ENCODE assay signal across 8 cellular contexts in the genomic region with DNA sequence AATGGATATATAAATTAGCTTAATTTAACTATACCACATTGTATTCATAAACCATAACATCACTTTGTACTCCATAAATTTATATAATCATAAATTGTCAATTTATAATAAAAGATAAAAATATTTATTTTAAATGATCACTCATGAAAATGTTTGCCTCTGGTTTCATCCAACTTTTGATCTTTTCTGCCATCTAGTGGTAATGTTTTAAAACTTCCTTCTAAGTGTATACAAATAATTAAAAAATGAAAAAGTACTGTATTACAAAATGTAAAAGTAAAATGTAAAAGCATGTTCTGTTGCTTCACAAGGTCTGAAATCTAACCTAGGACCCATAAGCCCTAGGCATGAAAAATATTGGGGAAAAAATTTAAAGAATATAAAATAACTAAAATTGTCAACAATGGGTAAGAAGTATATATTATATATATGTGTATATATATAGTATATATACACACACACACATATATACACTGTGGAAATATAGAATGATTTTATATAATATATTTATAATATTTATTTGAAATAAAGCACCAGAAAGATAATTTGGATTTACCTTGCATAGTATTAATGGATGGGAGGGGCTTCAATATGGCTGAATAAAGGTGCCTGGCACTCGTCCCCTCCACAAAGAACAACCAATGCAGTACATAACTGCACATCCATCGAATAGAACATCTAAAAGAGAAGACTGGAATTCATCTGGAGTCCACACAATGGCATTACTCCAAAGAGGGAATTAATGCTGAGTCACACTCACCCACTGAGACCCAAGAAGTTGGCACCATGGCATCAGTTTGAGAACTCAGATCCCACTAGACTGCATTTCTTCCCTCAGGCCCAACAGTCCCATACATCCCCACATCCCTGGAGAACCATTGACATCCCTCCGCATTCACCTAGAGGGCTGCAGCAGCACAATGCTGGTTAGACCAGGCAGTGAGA. TPM values are rescaled to one million over a fixed set of nuclear protein-coding genes. Genes with fewer than 3 reads are reported as not detected.
A peak's percentile ranks its signal among the peaks of the same experiment; 100 is the strongest.
DNase-seq lines count a peak whose midpoint lies in the region; ATAC-seq, FAIRE-seq and TF ChIP-seq lines count a peak whose summit lies in the region.

No MANE protein-coding gene starts in this region.

- no peak for TF ChIP-seq EP300 in HepG2 (IDR thresholded peaks at IDR 0.05; ENCODE audit: low read depth in 2 of 2, low read length in 2 of 2)
- no peak for TF ChIP-seq EP300 in HepG2 (CRISPR knock-in tag; IDR thresholded peaks at IDR 0.05; ENCODE audit: borderline replicate concordance)

- in situ Hi-C loops in HepG2 (cut with HindIII; ENCODE audit: extremely low pct_ligation_motif_present, low pct_unique_long_range_greater_than_20kb): loop anchor here (5.0 to 10.0 kb wide), 2 partner anchors 77 to 319 kb away; no protein-coding TSS in a partner anchor

- CTCF ChIA-PET in HepG2 (lab: Yijun Ruan, JAX; ENCODE audit: low intra/inter-chr PET ratio, low total read pairs): interaction anchor here (1.3 to 2.4 kb wide), 2 partner anchors 77 to 327 kb away, joined by 6 to 14 read pairs; no protein-coding TSS in a partner anchor

- FAIRE-seq in HepG2 (lab: Jason Lieb, UNC): no peak

- H2AFZ ChIP-seq in HepG2 (ENCODE audit: low read length): no peak overlapping the region

- H3K9me3 ChIP-seq in cardiac muscle cell (ENCODE audit: low read depth) (no peaks in the 10 kb centered on the region), right atrium auricular region (peaks cover 0 to 14% of the 10 kb centered on the region in 2 donors), ascending aorta (peaks cover 0 to 7% of the 10 kb centered on the region in 2 donors), HepG2 (ENCODE audit: low read length) (no peaks in the 10 kb centered on the region)

- no peak overlapping the region for H3K4me2 ChIP-seq in HepG2 (ENCODE audit: low read depth, low read length)

- no peak for TF ChIP-seq POLR2A in HepG2 (IDR thresholded peaks at IDR 0.05; ENCODE audit: insufficient read depth in 1 of 2, low read depth in 2 of 2, low read length in 2 of 2)

- H3K27me3 ChIP-seq in cardiac muscle cell (no peaks in the 10 kb centered on the region), right atrium auricular region (no peaks in the 10 kb centered on the region), ascending aorta (no peaks in the 10 kb centered on the region), HepG2 (ENCODE audit: control insufficient read depth in 1 of 2, insufficient read depth in 2 of 2, low read length in 2 of 2) (no peaks in the 10 kb centered on the region)

- 0% methylated on average over 2 of the region's 3 CpGs for WGBS in HepG2 (ENCODE audit: low lambda C conversion rate)

- DNase-seq in cardiac muscle cell (ENCODE audit: low read depth in 1 of 2, low spot score in 1 of 2): peak; percentile 46 to 69
- DNase-seq in right atrium auricular region (ENCODE audit: low spot score): no peak
- peak; percentile 43 for DNase-seq in NCI-H1417 treated with DMSO at 0.1 percent for 48 hours (lab: John Stamatoyannopoulos, UW)
- no peak for DNase-seq in ascending aorta (ENCODE audit: low spot score in 2 of 2)
- DNase-seq in HepG2 (ENCODE audit: low spot score): peak; percentile 21
- no peak for DNase-seq in activated CD4-positive, alpha-beta T cell treated with anti-CD3 and anti-CD28 coated beads, Interleukin-2, amount 50 U/mL, for 1 hour

- H3K36me3 ChIP-seq in cardiac muscle cell: no peaks in the 10 kb centered on the region
- H3K36me3 ChIP-seq in right atrium auricular region: no peaks in the 10 kb centered on the region
- H3K36me3 ChIP-seq in ascending aorta: no peaks in the 10 kb centered on the region
- H3K36me3 ChIP-seq in HepG2 (replicated peaks in 1 of 2; ENCODE audit: control insufficient read depth in 1 of 2, insufficient read depth in 2 of 2, low read length in 2 of 2): no peaks in the 10 kb centered on the region

- no peak for TF ChIP-seq RAD21 in HepG2 (CRISPR knock-in tag; IDR thresholded peaks at IDR 0.05)

- no peak overlapping the region for H3K27ac ChIP-seq in cardiac muscle cell
- H3K27ac ChIP-seq in right atrium auricular region: no peak overlapping the region
- H3K27ac ChIP-seq in ascending aorta: no peak overlapping the region
- H3K27ac ChIP-seq in HepG2 (ENCODE audit: extremely low read length, insufficient read depth, low read length): no peak overlapping the region

- POLR2A ChIA-PET in HepG2 (lab: Yijun Ruan, JAX): no interaction called here

- H3K4me3 ChIP-seq in cardiac muscle cell (no peak overlapping the region), right atrium auricular region (no peak overlapping the region), ascending aorta (no peak overlapping the region), HepG2 (replicated peaks in 1 of 3; ENCODE audit: insufficient read depth in 1 of 3, low read depth in 2 of 3, low read length in 3 of 3) (no peak overlapping the region)

- no peak overlapping the region for H3K9ac ChIP-seq in HepG2 (ENCODE audit: insufficient read depth, low read depth, low read length)

- no peaks in the 10 kb centered on the region for H3K79me2 ChIP-seq in HepG2 (ENCODE audit: insufficient read depth, low read length)

- intact Hi-C loops in ascending aorta (cut with DNase I): loop anchor here (1.0 to 10.0 kb wide), 4 partner anchors 77 to 321 kb away; no protein-coding TSS in a partner anchor
- intact Hi-C loops in HepG2 (cut with micrococcal nuclease; ENCODE audit: unreplicated experiment): loop anchor here (1.0 to 5.0 kb wide), 4 partner anchors 77 to 902 kb away; no protein-coding TSS in a partner anchor

- peak; percentile 36 for TF ChIP-seq CTCF in cardiac muscle cell (IDR thresholded peaks at IDR 0.05; ENCODE audit: low read depth, low read length)
- TF ChIP-seq CTCF in right atrium auricular region (IDR thresholded peaks at IDR 0.05): peak in 1 of 2 donors; percentile 66
- TF ChIP-seq CTCF in ascending aorta (IDR thresholded peaks at IDR 0.05): peak; percentile 38 to 59 (median 51)
- peak; percentile 30 for TF ChIP-seq CTCF in HepG2 (CRISPR knock-in tag; IDR thresholded peaks at IDR 0.05)

- no peaks in the 10 kb centered on the region for H4K20me1 ChIP-seq in HepG2 (ENCODE audit: insufficient read depth, low read length)

- ATAC-seq in HepG2 (no peak), HG02870 (IDR thresholded peaks at IDR 0.05; ENCODE audit: unreplicated experiment) (no peak), GM21529 (IDR thresholded peaks at IDR 0.05; ENCODE audit: unreplicated experiment) (no peak)

- BruUV-seq in HepG2 (replicated peaks; lab: Mats Ljungman, UMichigan): no TSS peak

- H3K4me1 ChIP-seq in cardiac muscle cell (ENCODE audit: low read depth) (no peaks in the 10 kb centered on the region), right atrium auricular region (no peaks in the 10 kb centered on the region), ascending aorta (peaks cover 0 to 10% of the 10 kb centered on the region in 2 donors), HepG2 (ENCODE audit: insufficient read depth, low read length) (no peaks in the 10 kb centered on the region)

TF ChIP-seq in HepG2, 621 proteins besides CTCF, POLR2A, EP300 and RAD21 (continues in another document):
- TF ChIP-seq HNRNPUL1 (IDR thresholded peaks at IDR 0.05; ENCODE audit: low read depth, low read length) (no peak), ZNF619 (CRISPR knock-in tag; IDR thresholded peaks at IDR 0.05) (no peak), ZSCAN29 (CRISPR knock-in tag; conservative IDR thresholded peaks at IDR 0.05) (no peak), ZFP36 (IDR thresholded peaks at IDR 0.05; ENCODE audit: borderline replicate concordance, low read depth, low read length, partially characterized antibody) (no peak), KLF11 (CRISPR knock-in tag; IDR thresholded peaks at IDR 0.05) (no peak), MAFK (conservative IDR thresholded peaks at IDR 0.05 in 1 of 2, IDR thresholded peaks at IDR 0.05 in 1 of 2; ENCODE audit: low read length in 2 of 2) (peak; percentile 26 to 53; a peak in 2 of 4 replicates), PCBP2 (optimal IDR thresholded peaks at IDR 0.05; ENCODE audit: low read depth, low read length, poor library complexity, severe bottlenecking) (no peak)
- TF ChIP-seq, protein P1, sequence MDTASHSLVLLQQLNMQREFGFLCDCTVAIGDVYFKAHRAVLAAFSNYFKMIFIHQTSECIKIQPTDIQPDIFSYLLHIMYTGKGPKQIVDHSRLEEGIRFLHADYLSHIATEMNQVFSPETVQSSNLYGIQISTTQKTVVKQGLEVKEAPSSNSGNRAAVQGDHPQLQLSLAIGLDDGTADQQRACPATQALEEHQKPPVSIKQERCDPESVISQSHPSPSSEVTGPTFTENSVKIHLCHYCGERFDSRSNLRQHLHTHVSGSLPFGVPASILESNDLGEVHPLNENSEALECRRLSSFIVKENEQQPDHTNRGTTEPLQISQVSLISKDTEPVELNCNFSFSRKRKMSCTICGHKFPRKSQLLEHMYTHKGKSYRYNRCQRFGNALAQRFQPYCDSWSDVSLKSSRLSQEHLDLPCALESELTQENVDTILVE (CRISPR knock-in tag; IDR thresholded peaks at IDR 0.05): no peak

RNA-seq across cellular contexts. Expression of a gene that starts 32.5 kb away (rescaled TPM):
- total RNA-seq in cardiac muscle cell (1.2 and 8.8 TPM in 2 replicates), right atrium auricular region (100 to 1,000 TPM in 1 of 2 donors, 10 to 100 TPM in 1; 69.8 to 142 TPM), ascending aorta (261 TPM), HepG2 (2016; rRNA removed; fragmentation: Illumina TruSeq; extraction: Trizol) (0.20 and 0.24 TPM in 2 replicates)
- polyA plus RNA-seq in cardiac muscle cell (3.9 and 13.7 TPM in 2 replicates), HepG2 (2011; rRNA removed) (0.13 and 0.15 TPM in 2 replicates)
- total RNA-seq in HepG2 (2016; cell fraction: cytosol; rRNA removed; fragmentation: Illumina TruSeq; extraction: Trizol; ENCODE audit: low read depth): not detected in 2 replicates
- total RNA-seq in HepG2 (2016; cell fraction: insoluble cytoplasmic fraction; rRNA removed; fragmentation: Illumina TruSeq; extraction: Trizol): not detected in 2 replicates
- total RNA-seq in HepG2 (2016; cell fraction: membrane; rRNA removed; fragmentation: Illumina TruSeq; extraction: Trizol): not detected in 2 replicates
- not detected in 2 replicates for total RNA-seq in HepG2 (2016; cell fraction: nucleus; rRNA removed; fragmentation: Illumina TruSeq; extraction: Trizol)
- 0.05 and 0.14 TPM in 2 replicates for polyA plus RNA-seq in HepG2 (2011; cell fraction: cytosol; rRNA removed)
- not detected in 2 replicates for polyA plus RNA-seq in HepG2 (2011; cell fraction: nucleus; rRNA removed)
- not detected in 2 replicates for polyA plus RNA-seq in HepG2 (2012)
- polyA plus RNA-seq in HepG2 (2016; cell fraction: cytosol; fragmentation: Illumina TruSeq; extraction: Trizol; ENCODE audit: low read depth): not detected in 2 replicates
- polyA plus RNA-seq in HepG2 (2016; cell fraction: insoluble cytoplasmic fraction; fragmentation: Illumina TruSeq; extraction: Trizol; ENCODE audit: low read depth): 0.15 and 0.21 TPM in 2 replicates
- polyA plus RNA-seq in HepG2 (2016; cell fraction: membrane; fragmentation: Illumina TruSeq; extraction: Trizol; ENCODE audit: low read depth): not detected in 2 replicates
- 0.65 TPM in 1 of 2 replicates, not detected in the other for polyA plus RNA-seq in HepG2 (2016; cell fraction: nucleus; fragmentation: Illumina TruSeq; extraction: Trizol; ENCODE audit: insufficient read depth, low read depth)
- 0.52 and 145 TPM in 2 replicates for polyA minus RNA-seq in HepG2 (2011; rRNA and poly(A)+ RNA removed; ENCODE audit: low replicate concordance)
- polyA minus RNA-seq in HepG2 (2011; cell fraction: cytosol; rRNA and poly(A)+ RNA removed): not detected in 2 replicates
- 0.90 TPM in 1 of 2 replicates, not detected in the other for polyA minus RNA-seq in HepG2 (2011; cell fraction: nucleus; rRNA and poly(A)+ RNA removed)

Comparison
In these comparisons a context has a peak if more than half of its experiments do, and no peak if none do; other contexts are left out.
1. DNase-seq: peak in cardiac muscle cell (2 of 2), NCI-H1417 treated with DMSO at 0.1 percent for 48 hours (single experiment) and HepG2 (single experiment); none in right atrium auricular region (single experiment), ascending aorta (0 of 2) and activated CD4-positive, alpha-beta T cell treated with anti-CD3 and anti-CD28 coated beads, Interleukin-2, amount 50 U/mL, for 1 hour (single experiment).